Comparison of ENCODE assay signal across 14 cellular contexts in genomic region chr6:107560657-107561056, GRCh38.
DNase-seq lines count a peak whose midpoint lies in the region; ATAC-seq and TF ChIP-seq lines count a peak whose summit lies in the region.
"Had no signal": no experiment of that assay in that cellular context is flagged by ENCODE, and none has a peak within 500 bp of the region (broad histone marks: within the 10 kb centered on the region; RNA-seq: fewer than 3 reads in every experiment).

No MANE protein-coding gene starts in this region.

- TF ChIP-seq CTCF in HFFc6 (IDR thresholded peaks at IDR 0.05) = no peak
- no peak for TF ChIP-seq CTCF in brain (conservative IDR thresholded peaks at IDR 0.05)
- no peak for TF ChIP-seq CTCF in right atrium auricular region (IDR thresholded peaks at IDR 0.05)

- H3K4me1 ChIP-seq in right atrium auricular region (peaks cover 0 to 11% of the 10 kb centered on the region in 2 donors), stomach smooth muscle (ENCODE audit: control insufficient read depth, insufficient read depth, low read length) (peaks cover 17% of the 10 kb centered on the region)

- H3K36me3 ChIP-seq in right atrium auricular region (no peaks in the 10 kb centered on the region), stomach smooth muscle (ENCODE audit: control insufficient read depth in 2 of 2, insufficient read depth in 2 of 2, low read length in 2 of 2) (no peaks in the 10 kb centered on the region)

- H3K4me3 ChIP-seq in right atrium auricular region (no peak overlapping the region), stomach smooth muscle (ENCODE audit: low read length in 2 of 2) (peak overlapping the region in 1 of 2 donors; percentile 31)

- no peak for ATAC-seq in HG03439 (IDR thresholded peaks at IDR 0.05; ENCODE audit: unreplicated experiment)
- ATAC-seq in left lobe of liver = no peak
- ATAC-seq: activated CD4-positive, alpha-beta T cell treated with anti-CD3 and anti-CD28 coated beads for 36 hours had no signal

- H3K27ac ChIP-seq in right atrium auricular region (peak overlapping the region; percentile 53 to 70), stomach smooth muscle (ENCODE audit: low read length) (peak overlapping the region; percentile 82)

- H3K9me3 ChIP-seq in right atrium auricular region (no peaks in the 10 kb centered on the region), stomach smooth muscle (ENCODE audit: control insufficient read depth in 2 of 2, low read length in 2 of 2) (no peaks in the 10 kb centered on the region)

- H3K27me3 ChIP-seq in right atrium auricular region (no peaks in the 10 kb centered on the region), stomach smooth muscle (ENCODE audit: control insufficient read depth in 1 of 2, insufficient read depth in 2 of 2, low read length in 2 of 2) (no peaks in the 10 kb centered on the region)

- H3K4me3 Mint-ChIP-seq in HFFc6 (no peak overlapping the region), brain (peak overlapping the region in 1 of 5 experiments; percentile 63)
- H3K4me3 Mint-ChIP-seq: activated CD4-positive, alpha-beta T cell treated with anti-CD3 and anti-CD28 coated beads for 36 hours had no signal

- no peak overlapping the region for H3K27ac Mint-ChIP-seq in HFFc6
- H3K27ac Mint-ChIP-seq in brain = peak overlapping the region in 4 of 5 experiments; percentile 60 to 95 (median 72)
- H3K27ac Mint-ChIP-seq: activated CD4-positive, alpha-beta T cell treated with anti-CD3 and anti-CD28 coated beads for 36 hours had no signal

- H3K9me3 Mint-ChIP-seq in HFFc6 (no peaks in the 10 kb centered on the region), brain (no peaks in the 10 kb centered on the region)

- DNase-seq in HFFc6 = peak; percentile 2
- DNase-seq in right atrium auricular region (ENCODE audit: low spot score) = no peak
- no peak for DNase-seq in kidney glomerular epithelial cell (lab: John Stamatoyannopoulos, UW)
- no peak for DNase-seq in NCI-H1092 (lab: John Stamatoyannopoulos, UW)
- DNase-seq in left lobe of liver (ENCODE audit: low spot score) = no peak
- DNase-seq: activated CD4-positive, alpha-beta T cell treated with anti-CD3 and anti-CD28 coated beads for 36 hours; activated naive CD4-positive, alpha-beta T cell; Calu3; effector CD4-positive, alpha-beta T cell; MV-4-11; small intestine had no signal

- H3K9ac ChIP-seq in stomach smooth muscle (ENCODE audit: low read length in 2 of 2) = no peak overlapping the region

- H3K4me1 Mint-ChIP-seq in HFFc6 (ENCODE audit: low read depth) (no peaks in the 10 kb centered on the region), brain (peaks cover 91% of the 10 kb centered on the region)
- H3K4me1 Mint-ChIP-seq: activated CD4-positive, alpha-beta T cell treated with anti-CD3 and anti-CD28 coated beads for 36 hours had no signal

- H3K36me3 Mint-ChIP-seq in HFFc6 (ENCODE audit: low read depth) = no peaks in the 10 kb centered on the region
- H3K36me3 Mint-ChIP-seq in brain = peaks cover 21% of the 10 kb centered on the region

- peaks cover 18% of the 10 kb centered on the region for H3K27me3 Mint-ChIP-seq in HFFc6 (ENCODE audit: insufficient read depth)
- no peaks in the 10 kb centered on the region for H3K27me3 Mint-ChIP-seq in brain
